In genomic region chr9:94165592-94166236, GRCh38 we compare ENCODE assay signal across 8 cellular contexts.
DNase-seq lines count a peak whose midpoint lies in the region; ATAC-seq and TF ChIP-seq lines count a peak whose summit lies in the region.

No MANE protein-coding gene starts in this region.

- TF ChIP-seq CTCF in BE2C (IDR thresholded peaks at IDR 0.05; ENCODE audit: low read depth, low read length) = no peak

- peaks cover 5% of the 10 kb centered on the region; the same call in 1 of the 2 replicates for H3K4me1 ChIP-seq in BE2C

- H3K4me3 ChIP-seq in BE2C (ENCODE audit: low read depth, low read length) = peak overlapping the region; percentile 32

- H3K9me3 ChIP-seq in BE2C = no peaks in the 10 kb centered on the region

- H3K36me3 ChIP-seq in BE2C = peaks cover 3% of the 10 kb centered on the region

- ATAC-seq in GM19372 (IDR thresholded peaks at IDR 0.05; ENCODE audit: low read depth, unreplicated experiment) (peak; percentile 84), HG03521 (IDR thresholded peaks at IDR 0.05; ENCODE audit: unreplicated experiment) (peak; percentile 87), left lobe of liver (peak; percentile 88)

- H3K27me3 ChIP-seq in BE2C = no peaks in the 10 kb centered on the region

- DNase-seq in BE2C = peak; percentile 98
- DNase-seq in NCI-H69 (lab: John Stamatoyannopoulos, UW) = peak; percentile 100
- DNase-seq in activated CD4-positive, alpha-beta T cell treated with anti-CD3 and anti-CD28 coated beads, Interleukin-2, amount 50 U/mL, for 1 hour = peak; percentile 94
- DNase-seq in dedifferentiated amniotic fluid mesenchymal stem cell (ENCODE audit: extremely low spot score) = peak; percentile 97
- DNase-seq in left lobe of liver (ENCODE audit: low spot score) = peak; percentile 98
- peak; percentile 95 to 97 for DNase-seq in stimulated activated CD4-positive, alpha-beta T cell treated with anti-CD3 and anti-CD28 coated beads, Interleukin-2, amount 100 ng/mL, for 24 hours

Comparison
In these comparisons a context has a peak if more than half of its experiments do, and no peak if none do; other contexts are left out.
1. Peak in every context shown above with its lines: DNase-seq, ATAC-seq and H3K4me3 ChIP-seq.